Comparison of ENCODE assay signal across 20 cellular contexts in the genomic region with DNA sequence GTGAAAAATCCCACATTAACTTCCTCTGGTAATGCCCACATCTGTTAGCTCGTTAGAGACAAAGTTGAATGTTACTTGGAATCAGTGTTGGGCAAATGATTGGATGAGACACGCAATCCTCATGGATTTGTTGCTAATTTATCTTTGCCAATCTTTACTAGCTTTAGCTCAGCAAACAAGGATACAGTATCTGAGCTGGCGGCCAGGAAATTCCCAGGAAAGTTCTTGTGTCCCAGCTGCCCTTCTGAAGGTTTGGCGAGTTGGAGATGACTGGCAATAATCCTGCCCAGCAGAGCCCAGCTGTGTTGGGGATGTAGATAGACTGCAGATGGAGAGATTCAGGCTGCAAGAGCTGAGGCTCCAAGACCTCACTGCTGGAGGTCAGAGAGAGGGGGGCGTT.
"Had no signal": no experiment of that assay in that cellular context is flagged by ENCODE, and none has a peak within 500 bp of the region (broad histone marks: within the 10 kb centered on the region; RNA-seq: fewer than 3 reads in every experiment).

No MANE protein-coding gene starts in this region.

- H3K9me3 Mint-ChIP-seq: nephron had no signal

- H3K79me2 ChIP-seq: parathyroid adenoma had no signal

- H3K4me3 ChIP-seq: esophagus squamous epithelium, gastroesophageal sphincter, prostate gland, spleen had no signal

- H2AFZ ChIP-seq: parathyroid adenoma had no signal

- ATAC-seq: gastroesophageal sphincter; left cardiac atrium; left ventricle myocardium superior; sciatic nerve; stimulated activated memory B cell treated with anti-CD40 and anti-IgM and Interleukin-4, amounts not matched to agents 10 μg/mL and 1 μg/mL and 100 μg/mL, for 72 hours had no signal

- H3K36me3 Mint-ChIP-seq: naive B cell; stimulated activated memory B cell treated with anti-CD40 and anti-IgM and Interleukin-4, amounts not matched to agents 10 μg/mL and 1 μg/mL and 100 μg/mL, for 72 hours had no signal

- H3K27ac ChIP-seq: esophagus squamous epithelium, gastroesophageal sphincter, parathyroid adenoma, prostate gland, spleen had no signal

- H3K9ac ChIP-seq: parathyroid adenoma had no signal

- H3K9me3 ChIP-seq: esophagus squamous epithelium, gastroesophageal sphincter, prostate gland had no signal

- H3K27me3 Mint-ChIP-seq: dendritic cell treated with granulocyte-macrophage colony-stimulating factor and Interleukin-4, amounts not matched to agents 40 ng/mL and 50 ng/mL, for 4 days; naive B cell; stimulated activated memory B cell treated with anti-CD40 and anti-IgM and Interleukin-4, amounts not matched to agents 10 μg/mL and 1 μg/mL and 100 μg/mL, for 72 hours; stimulated activated naive CD8-positive, alpha-beta T cell treated with anti-CD3 and anti-CD28 coated beads, Interleukin-15, Interleukin-2, amounts not matched to agents 100 ng/mL and 50 ng/mL, for 24 hours had no signal

- H3K36me3 ChIP-seq: esophagus squamous epithelium, gastroesophageal sphincter, prostate gland, spleen had no signal

- DNase-seq: esophagus squamous epithelium; foreskin fibroblast; kidney; left cardiac atrium; left ventricle myocardium superior; mesendoderm; naive B cell; spleen; stimulated activated CD4-positive, alpha-beta T cell treated with anti-CD3 and anti-CD28 coated beads, Interleukin-15, amount 100 ng/mL, for 24 hours; stimulated activated CD4-positive, alpha-beta T cell treated with anti-CD3 and anti-CD28 coated beads, Interleukin-1b, Interleukin-23, amount 100 ng/mL, for 48 hours; stimulated activated CD4-positive, alpha-beta T cell treated with anti-CD3 and anti-CD28 coated beads, Interleukin-4, amount 100 ng/mL, for 24 hours; trophoblast cell had no signal

- H3K27ac Mint-ChIP-seq: dendritic cell treated with granulocyte-macrophage colony-stimulating factor and Interleukin-4, amounts not matched to agents 40 ng/mL and 50 ng/mL, for 4 days; naive B cell; nephron; stimulated activated memory B cell treated with anti-CD40 and anti-IgM and Interleukin-4, amounts not matched to agents 10 μg/mL and 1 μg/mL and 100 μg/mL, for 72 hours; stimulated activated naive CD8-positive, alpha-beta T cell treated with anti-CD3 and anti-CD28 coated beads, Interleukin-15, Interleukin-2, amounts not matched to agents 100 ng/mL and 50 ng/mL, for 24 hours had no signal

- H3K4me1 Mint-ChIP-seq: naive B cell; nephron; stimulated activated memory B cell treated with anti-CD40 and anti-IgM and Interleukin-4, amounts not matched to agents 10 μg/mL and 1 μg/mL and 100 μg/mL, for 72 hours had no signal

- H3K4me3 Mint-ChIP-seq: dendritic cell treated with granulocyte-macrophage colony-stimulating factor and Interleukin-4, amounts not matched to agents 40 ng/mL and 50 ng/mL, for 4 days; naive B cell; nephron; stimulated activated memory B cell treated with anti-CD40 and anti-IgM and Interleukin-4, amounts not matched to agents 10 μg/mL and 1 μg/mL and 100 μg/mL, for 72 hours; stimulated activated naive CD8-positive, alpha-beta T cell treated with anti-CD3 and anti-CD28 coated beads, Interleukin-15, Interleukin-2, amounts not matched to agents 100 ng/mL and 50 ng/mL, for 24 hours had no signal

- H3K4me1 ChIP-seq: gastroesophageal sphincter, parathyroid adenoma, prostate gland, spleen had no signal

- H3K27me3 ChIP-seq: esophagus squamous epithelium, gastroesophageal sphincter, spleen had no signal
